ENCODE assay signal across 15 cellular contexts in the genomic region with DNA sequence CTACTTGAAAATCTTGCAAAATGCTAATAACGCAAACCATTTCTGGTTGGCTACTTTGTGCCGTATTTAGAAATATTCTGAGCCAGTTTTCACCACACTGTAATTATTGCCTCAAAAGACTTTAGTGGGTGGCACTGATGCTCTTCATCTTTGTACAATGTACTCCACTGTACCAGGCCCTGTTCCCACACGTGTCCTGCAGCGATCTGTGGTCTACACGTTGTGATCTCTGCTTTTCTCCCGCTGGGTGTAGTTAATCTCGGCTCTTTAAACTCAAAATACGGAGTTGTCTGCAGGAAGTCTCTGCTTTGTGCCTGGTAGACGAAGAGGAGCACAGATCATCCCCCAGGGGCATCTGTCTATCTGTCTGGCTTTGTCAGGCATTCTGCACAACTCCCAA. TPM values are rescaled to one million over a fixed set of nuclear protein-coding genes. Genes with fewer than 3 reads are reported as not detected.
DNase-seq lines count a peak whose midpoint lies in the region; ATAC-seq and TF ChIP-seq lines count a peak whose summit lies in the region.
"Had no signal": no experiment of that assay in that cellular context is flagged by ENCODE, and none has a peak within 500 bp of the region (broad histone marks: within the 10 kb centered on the region; RNA-seq: fewer than 3 reads in every experiment).

No MANE protein-coding gene starts in this region.

- no peak overlapping the region for H3K27ac Mint-ChIP-seq in activated CD4-positive, alpha-beta memory T cell treated with anti-CD3 and anti-CD28 coated beads, Interleukin-2, amount 10 ng/mL, durations not matched to agents 7 days and 5 days
- no peak overlapping the region for H3K27ac Mint-ChIP-seq in activated naive CD4-positive, alpha-beta T cell treated with anti-CD3 and anti-CD28 coated beads, Interleukin-2, amount 10 ng/mL, durations not matched to agents 7 days and 5 days
- H3K27ac Mint-ChIP-seq: CD4-positive, alpha-beta T cell; HFFc6 had no signal

- no peak for ATAC-seq in HG03439 (IDR thresholded peaks at IDR 0.05; ENCODE audit: unreplicated experiment)
- no peak for ATAC-seq in GM19452 (IDR thresholded peaks at IDR 0.05; ENCODE audit: unreplicated experiment)

- no peaks in the 10 kb centered on the region for H3K4me1 ChIP-seq in smooth muscle cell (ENCODE audit: low read depth)

- H2AFZ ChIP-seq in smooth muscle cell (ENCODE audit: low read depth): no peak overlapping the region

- H3K4me3 Mint-ChIP-seq in activated CD4-positive, alpha-beta memory T cell treated with anti-CD3 and anti-CD28 coated beads, Interleukin-2, amount 10 ng/mL, durations not matched to agents 7 days and 5 days: no peak overlapping the region
- H3K4me3 Mint-ChIP-seq in activated naive CD4-positive, alpha-beta T cell treated with anti-CD3 and anti-CD28 coated beads, Interleukin-2, amount 10 ng/mL, durations not matched to agents 7 days and 5 days: no peak overlapping the region
- H3K4me3 Mint-ChIP-seq: CD4-positive, alpha-beta T cell; HFFc6 had no signal

- H3K4me2 ChIP-seq in smooth muscle cell: peak overlapping the region; percentile 44

- WGBS in smooth muscle cell (ENCODE audit: low lambda C conversion rate): 22% methylated on average over 9 of the region's 9 CpGs

- no peak overlapping the region for H3K4me3 ChIP-seq in smooth muscle cell

- H3K27me3 Mint-ChIP-seq in activated CD4-positive, alpha-beta memory T cell treated with anti-CD3 and anti-CD28 coated beads, Interleukin-2, amount 10 ng/mL, durations not matched to agents 7 days and 5 days: no peaks in the 10 kb centered on the region
- H3K27me3 Mint-ChIP-seq in activated naive CD4-positive, alpha-beta T cell treated with anti-CD3 and anti-CD28 coated beads, Interleukin-2, amount 10 ng/mL, durations not matched to agents 7 days and 5 days: peaks cover 3% of the 10 kb centered on the region

- no peaks in the 10 kb centered on the region for H3K4me1 Mint-ChIP-seq in activated CD4-positive, alpha-beta memory T cell treated with anti-CD3 and anti-CD28 coated beads, Interleukin-2, amount 10 ng/mL, durations not matched to agents 7 days and 5 days
- H3K4me1 Mint-ChIP-seq in activated naive CD4-positive, alpha-beta T cell treated with anti-CD3 and anti-CD28 coated beads, Interleukin-2, amount 10 ng/mL, durations not matched to agents 7 days and 5 days: no peaks in the 10 kb centered on the region

- no peaks in the 10 kb centered on the region for H3F3A ChIP-seq in smooth muscle cell (ENCODE audit: low read depth)

- TF ChIP-seq CTCF in smooth muscle cell (IDR thresholded peaks at IDR 0.05; ENCODE audit: borderline replicate concordance, insufficient read depth, poor library complexity, severe bottlenecking): no peak

- H3K79me2 ChIP-seq in smooth muscle cell (ENCODE audit: low read depth): no peaks in the 10 kb centered on the region

- H3K36me3 Mint-ChIP-seq in activated CD4-positive, alpha-beta memory T cell treated with anti-CD3 and anti-CD28 coated beads, Interleukin-2, amount 10 ng/mL, durations not matched to agents 7 days and 5 days (ENCODE audit: low read depth): no peaks in the 10 kb centered on the region
- H3K36me3 Mint-ChIP-seq in activated naive CD4-positive, alpha-beta T cell treated with anti-CD3 and anti-CD28 coated beads, Interleukin-2, amount 10 ng/mL, durations not matched to agents 7 days and 5 days: no peaks in the 10 kb centered on the region

- no peaks in the 10 kb centered on the region for H4K20me1 ChIP-seq in smooth muscle cell (ENCODE audit: low read depth)

- peak overlapping the region; percentile 54 for H3K27ac ChIP-seq in angular gyrus (ENCODE audit: low read depth, low read length)
- peak overlapping the region; percentile 66 for H3K27ac ChIP-seq in layer of hippocampus (ENCODE audit: low read depth, low read length)
- no peak overlapping the region for H3K27ac ChIP-seq in smooth muscle cell (ENCODE audit: low read depth)
- H3K27ac ChIP-seq: HL-60 had no signal

- no peaks in the 10 kb centered on the region for H3K9me3 ChIP-seq in smooth muscle cell (replicated peaks; ENCODE audit: low read depth)

- no peak overlapping the region for H3K9ac ChIP-seq in smooth muscle cell (ENCODE audit: low read depth)

- no peaks in the 10 kb centered on the region for H3K27me3 ChIP-seq in layer of hippocampus (ENCODE audit: control insufficient read depth, insufficient read depth, low read length)
- no peaks in the 10 kb centered on the region for H3K27me3 ChIP-seq in smooth muscle cell (ENCODE audit: low read depth)

- POLR2A ChIA-PET in activated CD4-positive, alpha-beta memory T cell treated with anti-CD3 and anti-CD28 coated beads, Interleukin-2, amount 10 ng/mL, durations not matched to agents 7 days and 5 days (lab: Charles Lee): no interaction called here

- H3K9me3 Mint-ChIP-seq in activated CD4-positive, alpha-beta memory T cell treated with anti-CD3 and anti-CD28 coated beads, Interleukin-2, amount 10 ng/mL, durations not matched to agents 7 days and 5 days: no peaks in the 10 kb centered on the region
- peaks cover 2% of the 10 kb centered on the region for H3K9me3 Mint-ChIP-seq in activated naive CD4-positive, alpha-beta T cell treated with anti-CD3 and anti-CD28 coated beads, Interleukin-2, amount 10 ng/mL, durations not matched to agents 7 days and 5 days

- CTCF ChIA-PET in activated CD4-positive, alpha-beta memory T cell treated with anti-CD3 and anti-CD28 coated beads, Interleukin-2, amount 10 ng/mL, durations not matched to agents 7 days and 5 days (lab: Charles Lee): no interaction called here
- CTCF ChIA-PET in activated naive CD4-positive, alpha-beta T cell treated with anti-CD3 and anti-CD28 coated beads, Interleukin-2, amount 10 ng/mL, durations not matched to agents 7 days and 5 days (lab: Charles Lee): no interaction called here

- H3K36me3 ChIP-seq in smooth muscle cell (ENCODE audit: low read depth): no peaks in the 10 kb centered on the region

- DNase-seq in COLO829 (ENCODE audit: low spot score) (peak; percentile 79), smooth muscle cell (lab: John Stamatoyannopoulos, UW; ENCODE audit: unreplicated experiment) (no peak)
- DNase-seq in activated CD4-positive, alpha-beta memory T cell treated with anti-CD3 and anti-CD28 coated beads, Interleukin-2, amount 10 ng/mL, durations not matched to agents 7 days and 5 days: no peak
- DNase-seq in activated naive CD4-positive, alpha-beta T cell treated with anti-CD3 and anti-CD28 coated beads, Interleukin-2, amount 10 ng/mL, durations not matched to agents 7 days and 5 days: no peak
- DNase-seq: ACHN; CD4-positive, alpha-beta T cell; DND-41; GDM1; HCEC 1CT; HFFc6 had no signal

RNA-seq across cellular contexts. Expression of gene GREB1, which starts 12.1 kb away (rescaled TPM):
- 1.7 and 3.9 TPM in 2 replicates for total RNA-seq in smooth muscle cell
- polyA plus RNA-seq in smooth muscle cell: 4.3 and 7.3 TPM in 2 replicates
- total RNA-seq in activated CD4-positive, alpha-beta memory T cell treated with anti-CD3 and anti-CD28 coated beads, Interleukin-2, amount 10 ng/mL, durations not matched to agents 7 days and 5 days: under 1 TPM; 0.13 to 0.33 TPM

RNA-seq across cellular contexts. Expression of gene E2F6, which starts 55.8 kb away (rescaled TPM):
- total RNA-seq in smooth muscle cell: 18.0 and 18.3 TPM in 2 replicates
- 17.5 and 23.0 TPM in 2 replicates for polyA plus RNA-seq in smooth muscle cell
- total RNA-seq in activated CD4-positive, alpha-beta memory T cell treated with anti-CD3 and anti-CD28 coated beads, Interleukin-2, amount 10 ng/mL, durations not matched to agents 7 days and 5 days: 1 to 10 TPM; 5.9 to 6.6 TPM
